ENCODE assay signal across 23 cellular contexts in the genomic region with DNA sequence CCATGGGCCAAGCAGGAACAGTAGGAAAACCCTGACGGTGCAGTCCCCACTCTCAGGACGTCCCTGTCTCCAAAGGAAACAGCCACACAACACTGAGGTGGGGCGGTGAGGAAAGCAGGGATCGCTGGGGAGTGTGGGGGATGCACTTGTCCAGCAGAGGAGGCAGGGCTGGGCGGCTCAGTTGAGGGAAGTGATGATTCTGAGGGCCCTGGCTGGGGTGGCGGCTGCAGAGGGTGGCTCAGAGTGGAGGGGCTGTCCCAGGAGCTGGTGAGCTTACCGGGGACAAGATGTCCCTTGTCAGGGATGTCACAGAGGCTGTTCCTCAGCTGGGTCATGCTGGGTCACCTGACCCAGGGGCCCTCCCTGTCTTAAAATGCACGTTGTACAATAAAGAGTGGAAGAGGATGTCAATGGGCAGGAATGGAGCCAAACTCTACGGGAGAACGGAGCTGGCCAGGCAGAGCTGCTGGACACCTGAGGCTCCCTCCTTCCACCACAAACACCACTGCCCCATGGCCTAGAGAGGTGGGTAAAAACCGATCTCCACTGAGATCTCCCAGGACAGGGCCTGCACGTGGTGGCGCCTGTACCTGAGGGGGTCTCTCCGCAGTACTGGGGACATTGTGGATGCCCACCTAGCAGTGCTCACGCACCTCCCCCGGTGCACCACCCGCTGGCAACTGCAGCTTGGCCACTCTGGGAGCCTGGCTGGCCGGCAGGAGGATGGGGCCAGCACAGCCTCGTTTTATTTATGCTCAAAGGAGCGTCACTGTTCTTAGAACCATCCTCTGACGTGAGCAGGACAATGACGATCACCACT. TPM values are rescaled to one million over a fixed set of nuclear protein-coding genes. Genes with fewer than 3 reads are reported as not detected.
"Had no signal": no experiment of that assay in that cellular context is flagged by ENCODE, and none has a peak within 500 bp of the region (broad histone marks: within the 10 kb centered on the region; RNA-seq: fewer than 3 reads in every experiment).

No MANE protein-coding gene starts in this region.

- H3K27ac ChIP-seq: esophagus squamous epithelium, neural progenitor cell, parathyroid adenoma, suprapubic skin had no signal

- H3K4me3 ChIP-seq: esophagus squamous epithelium, neural progenitor cell, suprapubic skin had no signal

- ATAC-seq: activated CD8-positive, alpha-beta memory T cell treated with anti-CD3 and anti-CD28 coated beads, Interleukin-2, amount 10 ng/mL, durations not matched to agents 7 days and 5 days; SK-N-SH treated with all-trans-retinoic acid at 6 μM for 48 hours had no signal

- H3K36me3 ChIP-seq: esophagus squamous epithelium, neural progenitor cell, suprapubic skin had no signal

- FAIRE-seq: astrocyte had no signal

- H3K27me3 ChIP-seq: neural progenitor cell had no signal

- H3K9me3 Mint-ChIP-seq: activated T-cell treated with anti-CD3 and anti-CD28 coated beads, Interleukin-2, amount 50 U/mL, for 24 hours; neural progenitor cell had no signal

- H3K27me3 Mint-ChIP-seq: activated CD8-positive, alpha-beta memory T cell treated with anti-CD3 and anti-CD28 coated beads, Interleukin-2, amount 10 ng/mL, durations not matched to agents 7 days and 5 days had no signal

- H3K36me3 Mint-ChIP-seq: activated CD8-positive, alpha-beta memory T cell treated with anti-CD3 and anti-CD28 coated beads, Interleukin-2, amount 10 ng/mL, durations not matched to agents 7 days and 5 days; neural progenitor cell had no signal

- H3K4me1 ChIP-seq: parathyroid adenoma had no signal

- H3K27ac Mint-ChIP-seq: activated CD8-positive, alpha-beta memory T cell treated with anti-CD3 and anti-CD28 coated beads, Interleukin-2, amount 10 ng/mL, durations not matched to agents 7 days and 5 days; activated T-cell treated with anti-CD3 and anti-CD28 coated beads, Interleukin-2, amount 50 U/mL, for 24 hours; neural progenitor cell had no signal

- DNase-seq: activated CD4-positive, alpha-beta T cell treated with anti-CD3 and anti-CD28 coated beads, Interleukin-2, amount 50 U/mL, for 48 hours; activated CD4-positive, CD25-positive, alpha-beta regulatory T cell treated with anti-CD3 and anti-CD28 coated beads, Interleukin-2, amount 50 U/mL, for 72 hours; activated CD8-positive, alpha-beta memory T cell treated with anti-CD3 and anti-CD28 coated beads, Interleukin-2, amount 10 ng/mL, durations not matched to agents 7 days and 5 days; activated effector memory CD4-positive, alpha-beta T cell treated with Interleukin-2 at 50 U/mL for 16 hours; activated naive CD4-positive, alpha-beta T cell treated with anti-CD3 and anti-CD28 coated beads, Interleukin-2, amount 50 U/mL, for 16 hours; activated T-cell treated with anti-CD3 and anti-CD28 coated beads, Interleukin-2, amount 50 U/mL, for 24 hours; esophagus squamous epithelium; hippocampal formation; kidney glomerular epithelial cell; mesendoderm; stimulated activated CD4-positive, alpha-beta T cell treated with anti-CD3 and anti-CD28 coated beads, Interleukin-15, amount 100 ng/mL, for 24 hours; stimulated activated CD4-positive, alpha-beta T cell treated with anti-CD3 and anti-CD28 coated beads, Interleukin-4, amount 100 ng/mL, for 1 hour; stimulated activated naive CD4-positive, alpha-beta T cell; T-helper 1 cell; T1000; trophoblast cell had no signal

- H3K9me3 ChIP-seq: esophagus squamous epithelium, suprapubic skin had no signal

- H3K4me1 Mint-ChIP-seq: activated CD8-positive, alpha-beta memory T cell treated with anti-CD3 and anti-CD28 coated beads, Interleukin-2, amount 10 ng/mL, durations not matched to agents 7 days and 5 days had no signal

- H3K4me3 Mint-ChIP-seq: activated CD8-positive, alpha-beta memory T cell treated with anti-CD3 and anti-CD28 coated beads, Interleukin-2, amount 10 ng/mL, durations not matched to agents 7 days and 5 days; activated T-cell treated with anti-CD3 and anti-CD28 coated beads, Interleukin-2, amount 50 U/mL, for 24 hours; neural progenitor cell had no signal

RNA-seq across cellular contexts. Expression of gene SULT4A1, which starts 40.5 kb away (rescaled TPM):
- total RNA-seq: activated CD8-positive, alpha-beta memory T cell treated with anti-CD3 and anti-CD28 coated beads, Interleukin-2, amount 10 ng/mL, durations not matched to agents 7 days and 5 days; esophagus squamous epithelium; fibroblast of villous mesenchyme had no signal
- polyA plus RNA-seq: liver had no signal
